ENCODE assay signal across 21 cellular contexts in genomic region chr4:14084598-14084997, GRCh38.
"Had no signal": no experiment of that assay in that cellular context is flagged by ENCODE, and none has a peak within 500 bp of the region (broad histone marks: within the 10 kb centered on the region; RNA-seq: fewer than 3 reads in every experiment).

No MANE protein-coding gene starts in this region.

- H3K4me1 ChIP-seq: SJSA1 had no signal

- FAIRE-seq: astrocyte, RCC 7860 had no signal

- H3K36me3 ChIP-seq: SJSA1 had no signal

- DNase-seq: activated CD4-positive, alpha-beta T cell treated with anti-CD3 and anti-CD28 coated beads for 48 hours; activated CD4-positive, alpha-beta T cell treated with anti-CD3 and anti-CD28 coated beads, Interleukin-2, amount 50 U/mL, for 4 hours; activated CD4-positive, CD25-positive, alpha-beta regulatory T cell treated with anti-CD3 and anti-CD28 coated beads, Interleukin-2, amount 50 U/mL, for 72 hours; activated CD8-positive, alpha-beta memory T cell treated with anti-CD3 and anti-CD28 coated beads, Interleukin-2, amount 10 ng/mL, durations not matched to agents 7 days and 5 days; activated effector memory CD4-positive, alpha-beta T cell treated with Interleukin-2 at 50 U/mL for 16 hours; activated naive CD4-positive, alpha-beta T cell; activated T-cell treated with anti-CD3 and anti-CD28 coated beads, Interleukin-2, amount 50 U/mL, for 24 hours; amygdala; Kasumi-1; NCI-H1105 treated with DMSO at 0.1 percent for 48 hours; NCI-H1436 treated with DMSO at 0.1 percent for 48 hours; NCI-H187; NCI-H2081 treated with DMSO at 0.1 percent for 48 hours; NCI-H446; NCI-H524; PC-3; SHP77; SW 1271 had no signal

- H3K9me3 ChIP-seq: SJSA1 had no signal

- H3K27ac ChIP-seq: SJSA1 had no signal

- H3K27me3 ChIP-seq: SJSA1 had no signal

- H3K4me3 ChIP-seq: SJSA1 had no signal
